In genomic region chr12:46415552-46415951, GRCh38 we compare ENCODE assay signal across 29 cellular contexts. TPM values are rescaled to one million over a fixed set of nuclear protein-coding genes. Genes with fewer than 3 reads are reported as not detected.
DNase-seq lines count a peak whose midpoint lies in the region; ATAC-seq and TF ChIP-seq lines count a peak whose summit lies in the region.
"Had no signal": no experiment of that assay in that cellular context is flagged by ENCODE, and none has a peak within 500 bp of the region (broad histone marks: within the 10 kb centered on the region; RNA-seq: fewer than 3 reads in every experiment).

No MANE protein-coding gene starts in this region.

- H3K27me3 Mint-ChIP-seq in nephron (ENCODE audit: low read depth): no peaks in the 10 kb centered on the region

- H3K4me3 ChIP-seq in aorta (ENCODE audit: low read length in 2 of 2): no peak overlapping the region
- H3K4me3 ChIP-seq: HAP-1, Peyer's patch, SJCRH30 had no signal

- H3K9me3 Mint-ChIP-seq in nephron: peaks cover 26% of the 10 kb centered on the region
- H3K9me3 Mint-ChIP-seq: HFFc6 had no signal

- H3K4me1 Mint-ChIP-seq in nephron: peaks cover 17% of the 10 kb centered on the region
- H3K4me1 Mint-ChIP-seq: CD14-positive monocyte; CD8-positive, alpha-beta memory T cell had no signal

- TF ChIP-seq CTCF in nephron (IDR thresholded peaks at IDR 0.05; ENCODE audit: unreplicated experiment in 3 of 3): no peak

- peak; percentile 64 for ATAC-seq in Right ventricle myocardium superior (ENCODE audit: poor library complexity)
- ATAC-seq in aorta (ENCODE audit: low FRiP score): peak; percentile 29
- ATAC-seq: SK-N-SH treated with all-trans-retinoic acid at 6 μM for 48 hours had no signal

- intact Hi-C loops in Right ventricle myocardium superior (cut with DNase I): no loop called here
- intact Hi-C loops in cardiac septum (cut with DNase I): no loop called here
- intact Hi-C loops in aorta (cut with DNase I): no loop called here

- peaks cover 0 to 3% of the 10 kb centered on the region in 2 donors for H3K4me1 ChIP-seq in aorta (ENCODE audit: control insufficient read depth in 1 of 2, insufficient read depth in 2 of 2, low read length in 2 of 2)
- H3K4me1 ChIP-seq: BE2C, Peyer's patch, SJCRH30 had no signal

- peak overlapping the region in 2 of 3 experiments; percentile 36 to 77 for H3K27ac Mint-ChIP-seq in nephron
- H3K27ac Mint-ChIP-seq: CD14-positive monocyte; CD8-positive, alpha-beta memory T cell; HFFc6 had no signal

- no peak overlapping the region for H3K27ac ChIP-seq in aorta (ENCODE audit: low read depth in 1 of 2, low read length in 2 of 2)
- H3K27ac ChIP-seq: KMS-11, Peyer's patch, SJCRH30 had no signal

- H3K36me3 Mint-ChIP-seq in nephron (ENCODE audit: low read depth): peaks cover 25% of the 10 kb centered on the region

- H3K27me3 ChIP-seq in aorta (ENCODE audit: control insufficient read depth in 1 of 2, insufficient read depth in 2 of 2, low read length in 1 of 2): no peaks in the 10 kb centered on the region
- H3K27me3 ChIP-seq: BE2C, Peyer's patch, SJCRH30 had no signal

- DNase-seq in Right ventricle myocardium superior: no peak
- no peak for DNase-seq in cardiac septum (ENCODE audit: low spot score)
- peak; percentile 5 for DNase-seq in dedifferentiated amniotic fluid mesenchymal stem cell (ENCODE audit: extremely low spot score)
- DNase-seq in aorta: no peak
- no peak for DNase-seq in activated CD8-positive, alpha-beta memory T cell treated with anti-CD3 and anti-CD28 coated beads, Interleukin-2, amount 50 U/mL, for 48 hours
- DNase-seq in NCI-H524 (lab: John Stamatoyannopoulos, UW): no peak
- DNase-seq in UCSD-AML1 (lab: John Stamatoyannopoulos, UW; ENCODE audit: unreplicated experiment): no peak
- DNase-seq: 8988T; ACHN; BE2C; CD8-positive, alpha-beta memory T cell; DMS 273 treated with DMSO at 0.1 percent for 48 hours; DMS79; EL; GF-D8; GOT3; HFFc6; MM.1S; NCI-H1694; NCI-H2029 treated with DMSO at 0.1 percent for 48 hours; NCI-H2227 treated with DMSO at 0.1 percent for 48 hours; NCI-H69; Peyer's patch; SJCRH30 had no signal

- no peaks in the 10 kb centered on the region for H3K9me3 ChIP-seq in aorta (ENCODE audit: control insufficient read depth, low read length)
- H3K9me3 ChIP-seq: BE2C, HAP-1, Peyer's patch, SJCRH30 had no signal

- H3K36me3 ChIP-seq in aorta (ENCODE audit: control insufficient read depth in 1 of 2, insufficient read depth in 2 of 2, low read length in 1 of 2): no peaks in the 10 kb centered on the region
- H3K36me3 ChIP-seq: BE2C, HAP-1, Peyer's patch, SJCRH30 had no signal

- WGBS in aorta, 2 donors: 6 to 10% methylated on average over 4 of the region's 4 CpGs

- no peak overlapping the region for H3K4me3 Mint-ChIP-seq in nephron
- H3K4me3 Mint-ChIP-seq: CD14-positive monocyte; CD8-positive, alpha-beta memory T cell; HFFc6 had no signal

RNA-seq across cellular contexts. Expression of gene SLC38A2, which starts 43.0 kb away (rescaled TPM):
- total RNA-seq in Right ventricle myocardium superior (144 TPM), cardiac septum (140 TPM), aorta (100 to 1,000 TPM; 329 to 405 TPM)
- 100 to 1,000 TPM in 1 of 2 donors, 10 to 100 TPM in 1; 46.0 to 206 TPM for polyA plus RNA-seq in aorta
